Comparison of ENCODE assay signal across 8 cellular contexts in the genomic region with DNA sequence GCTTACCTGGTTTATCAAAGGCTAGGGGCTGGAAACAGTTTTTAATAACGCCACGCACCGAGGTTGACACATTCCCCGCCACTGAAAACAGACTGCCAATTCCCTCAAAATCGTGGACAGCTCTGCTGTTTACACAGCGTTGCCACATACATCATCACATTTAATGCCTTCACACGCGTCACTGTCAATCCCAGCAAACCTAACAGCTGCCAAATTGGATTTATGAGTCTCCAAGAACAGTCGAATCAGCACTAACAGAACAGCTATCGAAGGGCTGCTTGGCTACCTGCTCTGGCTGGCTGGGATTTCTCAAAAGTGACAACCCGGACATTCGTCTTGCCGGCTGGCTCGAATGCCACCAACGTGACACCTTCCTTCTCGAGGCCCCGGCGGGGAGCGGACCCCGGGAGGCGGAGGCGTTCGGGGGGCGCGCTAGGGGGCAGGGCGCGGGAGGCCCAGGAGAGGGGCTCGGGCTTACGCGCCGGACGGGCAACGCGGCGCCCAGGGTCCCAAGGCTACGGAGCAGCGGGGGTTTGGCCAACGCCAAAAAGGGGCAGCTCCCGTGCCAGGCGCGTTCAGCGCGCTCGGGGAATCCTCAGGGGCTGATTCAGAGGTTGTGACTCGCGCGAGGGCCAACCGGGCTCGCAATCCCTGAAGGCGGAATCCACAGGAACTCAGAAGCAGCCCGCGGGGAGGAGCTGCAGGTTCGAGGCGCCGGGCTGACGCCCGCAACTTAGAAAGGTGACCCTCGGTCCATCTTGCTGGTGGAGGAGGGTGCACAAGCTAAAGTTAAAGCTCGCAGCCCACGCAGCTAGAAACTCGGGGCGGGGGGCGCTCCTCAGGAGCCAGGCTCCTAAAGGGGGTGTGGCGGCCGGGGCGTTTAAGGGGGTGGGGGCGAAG. TPM values are rescaled to one million over a fixed set of nuclear protein-coding genes. Genes with fewer than 3 reads are reported as not detected.
A peak's percentile ranks its signal among the peaks of the same experiment; 100 is the strongest.
DNase-seq lines count a peak whose midpoint lies in the region; ATAC-seq and TF ChIP-seq lines count a peak whose summit lies in the region.

No MANE protein-coding gene starts in this region.

- 30% methylated on average over 13 of the region's 67 CpGs for WGBS in right lobe of liver (ENCODE audit: insufficient coverage, low coverage, low lambda C conversion rate, missing lambda C conversion rate)

- TF ChIP-seq CTCF in right lobe of liver (IDR thresholded peaks at IDR 0.05), result no peak

- no peaks in the 10 kb centered on the region for H3K36me3 ChIP-seq in right lobe of liver

- no peaks in the 10 kb centered on the region for H3K27me3 ChIP-seq in right lobe of liver

- H3K4me1 ChIP-seq in right lobe of liver, result peaks cover 0 to 7% (median 0%) of the 10 kb centered on the region in 4 donors

- H3K9me3 ChIP-seq in right lobe of liver, result no peaks in the 10 kb centered on the region

- H3K27ac ChIP-seq in right lobe of liver, result peak overlapping the region; percentile 85 to 98 (median 94)

- peak; percentile 64 to 68 (median 68) for ATAC-seq in right lobe of liver
- no peak for ATAC-seq in HG03460 (IDR thresholded peaks at IDR 0.05; ENCODE audit: unreplicated experiment)
- ATAC-seq in GM18870 (IDR thresholded peaks at IDR 0.05; ENCODE audit: unreplicated experiment), result no peak

- peak; percentile 27 for DNase-seq in activated naive CD4-positive, alpha-beta T cell treated with Interleukin-2 at 50 U/mL for 16 hours
- DNase-seq in activated naive CD4-positive, alpha-beta T cell (lab: John Stamatoyannopoulos, UW), result no peak
- peak; percentile 29 for DNase-seq in activated CD4-positive, alpha-beta T cell treated with anti-CD3 and anti-CD28 coated beads for 48 hours
- DNase-seq in ecto neural progenitor cell (ENCODE audit: low spot score), result peak; percentile 59
- peak; percentile 42 to 81 (median 68) for DNase-seq in right lobe of liver
- peak; percentile 32 for DNase-seq in stimulated activated CD4-positive, alpha-beta T cell treated with anti-CD3 and anti-CD28 coated beads, Interleukin-4, amount 100 ng/mL, for 1 hour

- peak; percentile 52 for TF ChIP-seq POLR2A in right lobe of liver (IDR thresholded peaks at IDR 0.05)

- H3K4me3 ChIP-seq in right lobe of liver, result peak overlapping the region; percentile 57 to 76 (median 60)

- intact Hi-C loops in right lobe of liver (cut with DNase I), result loop anchor here in 1 of 2 donors (5.0 kb wide), 1 partner anchor 51 kb away; no protein-coding TSS in a partner anchor

RNA-seq across cellular contexts. Expression of a gene that starts 1.2 kb away (rescaled TPM):
- 10 to 100 TPM; 13.7 to 38.0 (median 25.7) TPM for total RNA-seq in right lobe of liver

RNA-seq across cellular contexts. Expression of a gene that starts 36.7 kb away (rescaled TPM):
- total RNA-seq in right lobe of liver, result 10 to 100 TPM in 1 of 6 experiments, 1 to 10 TPM in 5; 2.9 to 10.7 (median 5.6) TPM

Comparison
In these comparisons a context has a peak if more than half of its experiments do, and no peak if none do; other contexts are left out.
1. DNase-seq: peak in activated naive CD4-positive, alpha-beta T cell treated with Interleukin-2 at 50 U/mL for 16 hours (single experiment), activated CD4-positive, alpha-beta T cell treated with anti-CD3 and anti-CD28 coated beads for 48 hours (single experiment), ecto neural progenitor cell (single experiment), right lobe of liver (3 of 3) and stimulated activated CD4-positive, alpha-beta T cell treated with anti-CD3 and anti-CD28 coated beads, Interleukin-4, amount 100 ng/mL, for 1 hour (single experiment); none in activated naive CD4-positive, alpha-beta T cell (0 of 4).
2. ATAC-seq: peak in right lobe of liver (4 of 4); none in HG03460 (single experiment) and GM18870 (single experiment).